In the genomic region with DNA sequence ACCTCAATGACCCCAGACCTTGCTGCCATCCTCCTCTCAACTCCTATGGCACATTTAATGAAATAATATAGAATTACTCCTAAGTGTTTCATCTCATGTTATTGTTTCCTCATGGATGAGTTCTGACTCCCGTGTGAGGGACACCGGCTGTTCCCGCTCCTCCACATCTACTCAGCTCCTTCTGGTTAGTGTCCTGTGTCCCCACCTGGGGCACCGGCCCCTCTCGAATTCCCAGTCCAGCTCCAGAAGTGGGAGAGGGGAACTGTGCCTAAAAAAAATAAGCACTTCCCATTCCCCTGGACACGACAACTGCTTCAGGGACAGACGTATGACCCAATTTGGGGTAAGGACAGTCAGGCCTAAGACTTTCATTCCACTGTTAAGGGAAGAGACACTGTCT, we compare ENCODE assay signal across 14 cellular contexts. TPM values are rescaled to one million over a fixed set of nuclear protein-coding genes. Genes with fewer than 3 reads are reported as not detected.
DNase-seq lines count a peak whose midpoint lies in the region; ATAC-seq, FAIRE-seq and TF ChIP-seq lines count a peak whose summit lies in the region.
"Had no signal": no experiment of that assay in that cellular context is flagged by ENCODE, and none has a peak within 500 bp of the region (broad histone marks: within the 10 kb centered on the region; RNA-seq: fewer than 3 reads in every experiment).

No MANE protein-coding gene starts in this region.

- H3K27ac ChIP-seq in A549 = peak overlapping the region; percentile 5 to 53; a peak in 3 of 6 replicates
- peak overlapping the region; percentile 19 for H3K27ac ChIP-seq in CD8-positive, alpha-beta T cell (ENCODE audit: low read depth, low read length)
- H3K27ac ChIP-seq: parathyroid adenoma had no signal

- no peak for TF ChIP-seq POLR2A in A549 (IDR thresholded peaks at IDR 0.05; ENCODE audit: low read length)

- no peaks in the 10 kb centered on the region for H3K36me3 ChIP-seq in CD8-positive, alpha-beta T cell (ENCODE audit: insufficient read depth, low read length)

- peak overlapping the region; percentile 70 for H3K4me2 ChIP-seq in A549

- TF ChIP-seq CTCF in A549 (IDR thresholded peaks at IDR 0.05) (no peak), mesothelial cell of epicardium (IDR thresholded peaks at IDR 0.05; ENCODE audit: unreplicated experiment) (no peak)
- TF ChIP-seq CTCF in CD8-positive, alpha-beta T cell (IDR thresholded peaks at IDR 0.05) = no peak

- H3K27me3 ChIP-seq in CD8-positive, alpha-beta T cell (ENCODE audit: insufficient read depth, low read length) = no peaks in the 10 kb centered on the region

- no peak for TF ChIP-seq RAD21 in A549 (conservative IDR thresholded peaks at IDR 0.05 in 1 of 2, IDR thresholded peaks at IDR 0.05 in 1 of 2)

- POLR2A ChIA-PET in A549 (lab: Yijun Ruan, JAX) = no interaction called here
- POLR2A ChIA-PET in CD8-positive, alpha-beta T cell (lab: Charles Lee) = interaction anchor here (0.5 to 6.0 kb wide), 17 partner anchors 9 to 1417 kb away, joined by 3 to 38 read pairs (median 5); a partner anchor contains a TSS

- peaks cover 20% of the 10 kb centered on the region for H3K36me3 Mint-ChIP-seq in CD8-positive, alpha-beta T cell
- H3K36me3 Mint-ChIP-seq in activated T-helper 17 cell treated with anti-CD3 and anti-CD28 coated beads, Interleukin-2, amount 50 U/mL, for 72 hours (ENCODE audit: low read depth) = peaks cover 38% of the 10 kb centered on the region
- no peaks in the 10 kb centered on the region for H3K36me3 Mint-ChIP-seq in mesothelial cell of epicardium

- DNase-seq in A549 (ENCODE audit: low read depth in 1 of 2, low spot score in 1 of 2) (no peak), mesothelial cell of epicardium (ENCODE audit: low spot score in 2 of 2, unreplicated experiment in 2 of 2) (no peak), islet precursor cell (no peak)
- DNase-seq in CD8-positive, alpha-beta T cell = no peak
- DNase-seq in effector CD4-positive, alpha-beta T cell = no peak
- no peak for DNase-seq in stimulated activated naive CD4-positive, alpha-beta T cell (lab: John Stamatoyannopoulos, UW)
- DNase-seq: NCI-H187 treated with DMSO at 0.1 percent for 48 hours, NCI-H526, SW 1271 had no signal

- peaks cover 38% of the 10 kb centered on the region for H3K4me1 ChIP-seq in A549
- peaks cover 98% of the 10 kb centered on the region for H3K4me1 ChIP-seq in CD8-positive, alpha-beta T cell (ENCODE audit: insufficient read depth, low read length)
- H3K4me1 ChIP-seq: parathyroid adenoma had no signal

- no peak for TF ChIP-seq EP300 in A549 (IDR thresholded peaks at IDR 0.05)

- H3K4me3 Mint-ChIP-seq in CD8-positive, alpha-beta T cell = peak overlapping the region; percentile 72
- peak overlapping the region; percentile 87 for H3K4me3 Mint-ChIP-seq in activated T-helper 17 cell treated with anti-CD3 and anti-CD28 coated beads, Interleukin-2, amount 50 U/mL, for 72 hours
- no peak overlapping the region for H3K4me3 Mint-ChIP-seq in mesothelial cell of epicardium
- H3K4me3 Mint-ChIP-seq: CD14-positive monocyte had no signal

- H3K27ac Mint-ChIP-seq in CD8-positive, alpha-beta T cell = peak overlapping the region; percentile 96
- H3K27ac Mint-ChIP-seq in activated T-helper 17 cell treated with anti-CD3 and anti-CD28 coated beads, Interleukin-2, amount 50 U/mL, for 72 hours = peak overlapping the region; percentile 89
- peak overlapping the region; percentile 93 for H3K27ac Mint-ChIP-seq in mesothelial cell of epicardium

- FAIRE-seq in A549 (lab: Jason Lieb, UNC) = no peak
- FAIRE-seq: islet of Langerhans had no signal

- H3K9me3 Mint-ChIP-seq in CD8-positive, alpha-beta T cell = no peaks in the 10 kb centered on the region
- H3K9me3 Mint-ChIP-seq in activated T-helper 17 cell treated with anti-CD3 and anti-CD28 coated beads, Interleukin-2, amount 50 U/mL, for 72 hours = no peaks in the 10 kb centered on the region
- no peaks in the 10 kb centered on the region for H3K9me3 Mint-ChIP-seq in mesothelial cell of epicardium
- H3K9me3 Mint-ChIP-seq: CD14-positive monocyte had no signal

- H3K4me1 Mint-ChIP-seq in CD8-positive, alpha-beta T cell (ENCODE audit: low read depth) = peaks cover 92% of the 10 kb centered on the region
- peaks cover 78% of the 10 kb centered on the region for H3K4me1 Mint-ChIP-seq in activated T-helper 17 cell treated with anti-CD3 and anti-CD28 coated beads, Interleukin-2, amount 50 U/mL, for 72 hours
- H3K4me1 Mint-ChIP-seq in mesothelial cell of epicardium = peaks cover 88% of the 10 kb centered on the region

- intact Hi-C loops in CD8-positive, alpha-beta T cell (cut with DNase I, micrococcal nuclease) = loop anchor here (10.0 kb wide), 2 partner anchors 221 to 431 kb away; no protein-coding TSS in a partner anchor

- 94% methylated on average over 7 of the region's 7 CpGs for WGBS in A549 (ENCODE audit: missing lambda C conversion rate)

- CTCF ChIA-PET in A549 (lab: Yijun Ruan, JAX) = interaction anchor here (1.1 to 1.9 kb wide), 5 partner anchors 13 to 62 kb away, joined by 3 to 6 read pairs (median 4); no protein-coding TSS in a partner anchor
- CTCF ChIA-PET in CD8-positive, alpha-beta T cell (lab: Charles Lee) = interaction anchor here (0.6 to 3.9 kb wide), 14 partner anchors 9 to 81 kb away, joined by 3 to 23 read pairs (median 4); a partner anchor contains a TSS

- H3K4me3 ChIP-seq in A549 = no peak overlapping the region
- peak overlapping the region; percentile 3 for H3K4me3 ChIP-seq in CD8-positive, alpha-beta T cell (ENCODE audit: low read depth, low read length)

- no peaks in the 10 kb centered on the region for H3K9me3 ChIP-seq in A549
- no peaks in the 10 kb centered on the region for H3K9me3 ChIP-seq in CD8-positive, alpha-beta T cell (ENCODE audit: low read length)

- H3K27me3 Mint-ChIP-seq in CD8-positive, alpha-beta T cell (ENCODE audit: low read depth) = no peaks in the 10 kb centered on the region
- H3K27me3 Mint-ChIP-seq in activated T-helper 17 cell treated with anti-CD3 and anti-CD28 coated beads, Interleukin-2, amount 50 U/mL, for 72 hours = no peaks in the 10 kb centered on the region
- no peaks in the 10 kb centered on the region for H3K27me3 Mint-ChIP-seq in mesothelial cell of epicardium (ENCODE audit: low read depth)

- no peak for ATAC-seq in A549
- no peak for ATAC-seq in CD8-positive, alpha-beta T cell
- ATAC-seq in activated T-helper 17 cell treated with anti-CD3 and anti-CD28 coated beads, Interleukin-2, amount 50 U/mL, for 72 hours (replicated peaks) = no peak
- ATAC-seq in GM18502 (IDR thresholded peaks at IDR 0.05; ENCODE audit: poor library complexity, unreplicated experiment) = no peak

TF ChIP-seq in A549, 52 proteins besides CTCF, POLR2A, EP300 and RAD21:
- TF ChIP-seq RNF2 (IDR thresholded peaks at IDR 0.05; ENCODE audit: borderline replicate concordance, low read depth) = no peak
- no peak for TF ChIP-seq EHMT2 (IDR thresholded peaks at IDR 0.05; ENCODE audit: low read depth)
- TF ChIP-seq, protein P1, sequence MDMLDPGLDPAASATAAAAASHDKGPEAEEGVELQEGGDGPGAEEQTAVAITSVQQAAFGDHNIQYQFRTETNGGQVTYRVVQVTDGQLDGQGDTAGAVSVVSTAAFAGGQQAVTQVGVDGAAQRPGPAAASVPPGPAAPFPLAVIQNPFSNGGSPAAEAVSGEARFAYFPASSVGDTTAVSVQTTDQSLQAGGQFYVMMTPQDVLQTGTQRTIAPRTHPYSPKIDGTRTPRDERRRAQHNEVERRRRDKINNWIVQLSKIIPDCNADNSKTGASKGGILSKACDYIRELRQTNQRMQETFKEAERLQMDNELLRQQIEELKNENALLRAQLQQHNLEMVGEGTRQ (IDR thresholded peaks at IDR 0.05) = no peak
- TF ChIP-seq ZSCAN20 (CRISPR knock-in tag; IDR thresholded peaks at IDR 0.05) = no peak
- TF ChIP-seq KDM5A (IDR thresholded peaks at IDR 0.05) = no peak
- TF ChIP-seq HOXB13 (CRISPR knock-in tag; IDR thresholded peaks at IDR 0.05; ENCODE audit: low read depth) = no peak
- TF ChIP-seq GATA3 (IDR thresholded peaks at IDR 0.05; ENCODE audit: borderline replicate concordance) = no peak
- TF ChIP-seq CHD2 (IDR thresholded peaks at IDR 0.05; ENCODE audit: low read length, partially characterized antibody) = no peak
- TF ChIP-seq, protein P2, sequence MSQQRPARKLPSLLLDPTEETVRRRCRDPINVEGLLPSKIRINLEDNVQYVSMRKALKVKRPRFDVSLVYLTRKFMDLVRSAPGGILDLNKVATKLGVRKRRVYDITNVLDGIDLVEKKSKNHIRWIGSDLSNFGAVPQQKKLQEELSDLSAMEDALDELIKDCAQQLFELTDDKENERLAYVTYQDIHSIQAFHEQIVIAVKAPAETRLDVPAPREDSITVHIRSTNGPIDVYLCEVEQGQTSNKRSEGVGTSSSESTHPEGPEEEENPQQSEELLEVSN (IDR thresholded peaks at IDR 0.05; ENCODE audit: borderline replicate concordance, low read depth) = no peak
- TF ChIP-seq ZC3H11A (IDR thresholded peaks at IDR 0.05) = no peak
- no peak for TF ChIP-seq JUN (IDR thresholded peaks at IDR 0.05)
- TF ChIP-seq SMC3 (IDR thresholded peaks at IDR 0.05) = no peak

RNA-seq across cellular contexts. Expression of a gene that starts 58.3 kb away (rescaled TPM):
- polyA plus RNA-seq in A549 (2011; rRNA removed) = 21.6 and 24.0 TPM in 2 replicates
- polyA plus RNA-seq in A549 (2012; cell fraction: cytosol; rRNA removed) = 5.5 and 6.2 TPM in 2 replicates
- polyA plus RNA-seq in A549 (2012; cell fraction: nucleus; rRNA removed) = 1.8 and 3.8 TPM in 2 replicates
- 18.4 to 23.1 TPM (median 20.4 TPM) in 3 replicates for polyA plus RNA-seq in A549 (2017; fragmentation: RNase III; extraction: RNeasy Plus Mini Kit Qiagen cat#74134 plus additional on column Dnase treatment)
- 18.1 and 18.7 TPM in 2 replicates for polyA minus RNA-seq in A549 (2011; rRNA and poly(A)+ RNA removed)
- total RNA-seq in CD8-positive, alpha-beta T cell = 10 to 100 TPM; 82.5 to 89.5 TPM
- 100 to 1,000 TPM in 1 of 2 donors, 10 to 100 TPM in 1; 86.1 to 111 TPM for total RNA-seq in activated T-helper 17 cell treated with anti-CD3 and anti-CD28 coated beads, Interleukin-2, amount 50 U/mL, for 72 hours
- total RNA-seq in mesothelial cell of epicardium = 33.6 to 37.6 TPM (median 34.9 TPM) in 3 replicates
